16 cellular contexts compared by ENCODE assay signal in genomic region chr16:70588565-70588964, GRCh38. TPM values are rescaled to one million over a fixed set of nuclear protein-coding genes. Genes with fewer than 3 reads are reported as not detected.
DNase-seq lines count a peak whose midpoint lies in the region; ATAC-seq and TF ChIP-seq lines count a peak whose summit lies in the region.
"Had no signal": no experiment of that assay in that cellular context is flagged by ENCODE, and none has a peak within 500 bp of the region (broad histone marks: within the 10 kb centered on the region; RNA-seq: fewer than 3 reads in every experiment).

No MANE protein-coding gene starts in this region.

- no peaks in the 10 kb centered on the region for H3K27me3 ChIP-seq in RWPE2 (ENCODE audit: insufficient read depth, poor library complexity, severe bottlenecking)
- H3K27me3 ChIP-seq in tibial nerve, result no peaks in the 10 kb centered on the region
- H3K27me3 ChIP-seq: neutrophil, Peyer's patch had no signal

- no peak overlapping the region for H3K4me3 Mint-ChIP-seq in T-helper 17 cell
- H3K4me3 Mint-ChIP-seq: mesothelial cell of epicardium had no signal

- H3K36me3 ChIP-seq in RWPE2 (ENCODE audit: low read depth) (no peaks in the 10 kb centered on the region), tibial nerve (peaks cover 0 to 20% (median 0%) of the 10 kb centered on the region in 3 donors)
- H3K36me3 ChIP-seq: neutrophil, Peyer's patch had no signal

- peaks cover 5% of the 10 kb centered on the region for H3K27me3 Mint-ChIP-seq in T-helper 17 cell

- H3K4me3 ChIP-seq in RWPE2 (ENCODE audit: severe bottlenecking), result no peak overlapping the region
- no peak overlapping the region for H3K4me3 ChIP-seq in tibial nerve
- H3K4me3 ChIP-seq: Peyer's patch had no signal

- no peak for TF ChIP-seq CTCF in RWPE2 (IDR thresholded peaks at IDR 0.05; ENCODE audit: poor library complexity, severe bottlenecking)
- no peak for TF ChIP-seq CTCF in tibial nerve (IDR thresholded peaks at IDR 0.05)

- ATAC-seq in RWPE2 (ENCODE audit: low read depth) (peak; percentile 22; the same call in 1 of the 3 replicates), T-helper 17 cell (no peak)
- ATAC-seq: sciatic nerve had no signal

- WGBS in tibial nerve, 2 donors, result 30 to 39% methylated on average over 4 of the region's 4 CpGs

- peaks cover 5% of the 10 kb centered on the region for H3K4me1 Mint-ChIP-seq in T-helper 17 cell

- no peak overlapping the region for H3K27ac Mint-ChIP-seq in T-helper 17 cell
- H3K27ac Mint-ChIP-seq: mesothelial cell of epicardium had no signal

- H3K9me3 ChIP-seq in RWPE2 (ENCODE audit: severe bottlenecking), result no peaks in the 10 kb centered on the region
- no peaks in the 10 kb centered on the region for H3K9me3 ChIP-seq in tibial nerve
- H3K9me3 ChIP-seq in T-helper 17 cell (ENCODE audit: control insufficient read depth, low read length, poor library complexity, severe bottlenecking), result no peaks in the 10 kb centered on the region
- H3K9me3 ChIP-seq: neutrophil, Peyer's patch had no signal

- TF ChIP-seq POLR2A in tibial nerve (IDR thresholded peaks at IDR 0.05), result no peak

- no peak for DNase-seq in RWPE2 (ENCODE audit: low spot score)
- peak; percentile 92 to 94 for DNase-seq in dermis microvascular lymphatic vessel endothelial cell (ENCODE audit: low read depth in 2 of 2)
- peak; percentile 72 for DNase-seq in iris pigment epithelial cell (ENCODE audit: low read depth)
- DNase-seq in tibial nerve (ENCODE audit: low spot score in 2 of 2), result no peak
- no peak for DNase-seq in GOT3 (lab: John Stamatoyannopoulos, UW)
- DNase-seq in T-helper 17 cell, result no peak
- DNase-seq in hypothalamus (lab: John Stamatoyannopoulos, UW), result no peak
- DNase-seq: effector CD4-positive, alpha-beta T cell; head of caudate nucleus; islet precursor cell; NCI-H2081; Peyer's patch had no signal

- TF ChIP-seq EP300 in tibial nerve (IDR thresholded peaks at IDR 0.05), result peak in 1 of 2 donors; percentile 18

- peaks cover 10% of the 10 kb centered on the region for H3K4me1 ChIP-seq in RWPE2 (ENCODE audit: insufficient read depth, poor library complexity, severe bottlenecking)
- H3K4me1 ChIP-seq in tibial nerve, result peaks cover 0 to 82% (median 43%) of the 10 kb centered on the region in 4 donors

- no peak overlapping the region for H3K27ac ChIP-seq in RWPE2 (ENCODE audit: poor library complexity, severe bottlenecking)
- peak overlapping the region; percentile 42 to 96 (median 80) for H3K27ac ChIP-seq in tibial nerve
- H3K27ac ChIP-seq: neutrophil, VCaP had no signal

- no peaks in the 10 kb centered on the region for H3K36me3 Mint-ChIP-seq in T-helper 17 cell (ENCODE audit: low read depth)
- H3K36me3 Mint-ChIP-seq: mesothelial cell of epicardium had no signal

RNA-seq across cellular contexts. Expression of gene IL34, which starts 57.8 kb away (rescaled TPM):
- total RNA-seq in dermis microvascular lymphatic vessel endothelial cell (4.9 and 6.7 TPM in 2 replicates), tibial nerve (10 to 100 TPM; 49.6 to 89.4 (median 60.9) TPM), T-helper 17 cell (under 1 TPM in 1 of 2 donors, not detected in 1; 0.34 TPM)

Comparison
In these comparisons a context has a peak if more than half of its experiments do, and no peak if none do; other contexts are left out.
1. DNase-seq: peak in dermis microvascular lymphatic vessel endothelial cell (2 of 2) and iris pigment epithelial cell (single experiment); none in RWPE2 (single experiment), tibial nerve (0 of 2), GOT3 (single experiment), T-helper 17 cell (0 of 3) and hypothalamus (0 of 51).